ENCODE assay signal across 23 cellular contexts in the genomic region with DNA sequence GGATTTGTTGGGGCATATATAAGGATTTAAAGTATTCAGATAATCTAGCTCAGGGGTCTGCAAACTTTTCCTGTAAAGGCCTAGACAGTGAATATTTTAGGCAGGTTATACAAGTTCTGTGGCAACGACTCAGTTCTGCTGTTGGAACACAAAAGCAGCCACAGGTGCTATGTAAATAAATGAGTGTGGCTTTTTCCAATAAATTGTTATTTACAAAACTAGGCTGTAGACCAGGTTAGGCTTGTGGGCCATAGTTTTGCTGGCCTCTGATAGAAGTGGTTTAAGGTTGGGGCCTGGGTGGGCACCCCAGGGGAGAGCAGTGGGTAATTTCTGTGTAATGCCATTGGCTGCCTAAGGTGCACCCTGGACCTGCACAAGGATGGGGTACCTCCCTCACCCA. TPM values are rescaled to one million over a fixed set of nuclear protein-coding genes. Genes with fewer than 3 reads are reported as not detected.
DNase-seq lines count a peak whose midpoint lies in the region; TF ChIP-seq lines count a peak whose summit lies in the region.
"Had no signal": no experiment of that assay in that cellular context is flagged by ENCODE, and none has a peak within 500 bp of the region (broad histone marks: within the 10 kb centered on the region; RNA-seq: fewer than 3 reads in every experiment).

No MANE protein-coding gene starts in this region.

- peak overlapping the region; percentile 72 for H3K4me3 Mint-ChIP-seq in neural crest cell

- H3K27ac Mint-ChIP-seq in neural crest cell (ENCODE audit: unreplicated experiment): no peak overlapping the region

- peak; percentile 28 for DNase-seq in activated effector memory CD4-positive, alpha-beta T cell treated with anti-CD3 and anti-CD28 coated beads, Interleukin-2, amount 50 U/mL, for 16 hours
- DNase-seq in activated effector memory CD4-positive, alpha-beta T cell treated with Interleukin-2 at 50 U/mL for 16 hours: no peak
- DNase-seq in neural crest cell (ENCODE audit: low read depth, low spot score): no peak
- DNase-seq in DMS114 treated with DMSO at 0.1 percent for 48 hours (lab: John Stamatoyannopoulos, UW; ENCODE audit: unreplicated experiment): no peak
- DNase-seq in iPS-NIHi7 (ENCODE audit: extremely low spot score): no peak
- no peak for DNase-seq in NCI-H226
- DNase-seq: BE2C; CD4-positive, CD25-positive, alpha-beta regulatory T cell; GOT3; KBM-7; NCI-H1092; NCI-H1436; NCI-H1930; NCI-H2227 treated with DMSO at 0.1 percent for 48 hours; NCI-H524 treated with DMSO at 0.1 percent for 48 hours; OCI-M1; Right ventricle myocardium superior had no signal

- TF ChIP-seq CTCF in VCaP (conservative IDR thresholded peaks at IDR 0.05) (no peak), neural crest cell (conservative IDR thresholded peaks at IDR 0.05) (no peak)

- no peaks in the 10 kb centered on the region for H3K9me3 Mint-ChIP-seq in neural crest cell

- H3K4me1 Mint-ChIP-seq in neural crest cell: peaks cover 18% of the 10 kb centered on the region

- no peaks in the 10 kb centered on the region for H3K36me3 Mint-ChIP-seq in neural crest cell (ENCODE audit: low read depth)

- H3K27ac ChIP-seq in VCaP: peak overlapping the region; percentile 38
- H3K27ac ChIP-seq: HL-60, SK-N-MC had no signal

- peaks cover 5% of the 10 kb centered on the region for H3K27me3 Mint-ChIP-seq in neural crest cell (ENCODE audit: low read depth)

RNA-seq across cellular contexts. Expression of a gene that starts 16.9 kb away (rescaled TPM):
- not detected in 2 replicates for total RNA-seq in neural crest cell
- total RNA-seq: CD4-positive, CD25-positive, alpha-beta regulatory T cell; Right ventricle myocardium superior had no signal

RNA-seq across cellular contexts. Expression of a gene that starts 19.5 kb away (rescaled TPM):
- 78.1 and 89.4 TPM in 2 replicates for total RNA-seq in neural crest cell

RNA-seq across cellular contexts. Expression of a gene that starts 46.8 kb away (rescaled TPM):
- not detected in 2 replicates for total RNA-seq in neural crest cell
- total RNA-seq: A673, HT-29, Right ventricle myocardium superior, RPMI7951 had no signal
